16 cellular contexts compared by ENCODE assay signal in genomic region chr18:21047116-21047515, GRCh38.
"Had no signal": no experiment of that assay in that cellular context is flagged by ENCODE, and none has a peak within 500 bp of the region (broad histone marks: within the 10 kb centered on the region; RNA-seq: fewer than 3 reads in every experiment).

No MANE protein-coding gene starts in this region.

- H3K27me3 Mint-ChIP-seq: stimulated activated naive CD8-positive, alpha-beta T cell treated with anti-CD3 and anti-CD28 coated beads, Interleukin-15, amount 100 ng/mL, for 72 hours; type B pancreatic cell had no signal

- H3K4me1 Mint-ChIP-seq: nephron progenitor cell had no signal

- H3K4me3 Mint-ChIP-seq: nephron progenitor cell; stimulated activated naive CD8-positive, alpha-beta T cell treated with anti-CD3 and anti-CD28 coated beads, Interleukin-15, amount 100 ng/mL, for 72 hours; type B pancreatic cell had no signal

- H3K27me3 ChIP-seq: esophagus squamous epithelium, right lobe of liver had no signal

- H3K27ac Mint-ChIP-seq: nephron progenitor cell; stimulated activated naive CD8-positive, alpha-beta T cell treated with anti-CD3 and anti-CD28 coated beads, Interleukin-15, amount 100 ng/mL, for 72 hours; type B pancreatic cell had no signal

- ATAC-seq: left ventricle myocardium superior; right lobe of liver; stimulated activated naive CD8-positive, alpha-beta T cell treated with anti-CD3 and anti-CD28 coated beads, Interleukin-15, amount 100 ng/mL, for 72 hours had no signal

- H3K4me3 ChIP-seq: coronary artery, esophagus squamous epithelium, right lobe of liver, smooth muscle cell had no signal

- H3K4me1 ChIP-seq: right lobe of liver had no signal

- H3K9me3 Mint-ChIP-seq: nephron progenitor cell; stimulated activated naive CD8-positive, alpha-beta T cell treated with anti-CD3 and anti-CD28 coated beads, Interleukin-15, amount 100 ng/mL, for 72 hours; type B pancreatic cell had no signal

- DNase-seq: activated CD4-positive, CD25-positive, alpha-beta regulatory T cell treated with anti-CD3 and anti-CD28 coated beads, Interleukin-2, amount 50 U/mL, for 72 hours; activated naive CD4-positive, alpha-beta T cell; activated T-cell treated with anti-CD3 and anti-CD28 coated beads for 4 hours; caudate nucleus; esophagus squamous epithelium; foreskin fibroblast; left ventricle myocardium superior; mesenchymal stem cell; nephron progenitor cell; occipital lobe; right lobe of liver; stimulated activated naive CD8-positive, alpha-beta T cell treated with anti-CD3 and anti-CD28 coated beads, Interleukin-15, amount 100 ng/mL, for 72 hours; T1000 had no signal

- H3K27ac ChIP-seq: coronary artery, esophagus squamous epithelium, right lobe of liver had no signal

- H3K9me3 ChIP-seq: esophagus squamous epithelium, right lobe of liver had no signal
